Comparison of ENCODE assay signal across 2 cellular contexts in the genomic region with DNA sequence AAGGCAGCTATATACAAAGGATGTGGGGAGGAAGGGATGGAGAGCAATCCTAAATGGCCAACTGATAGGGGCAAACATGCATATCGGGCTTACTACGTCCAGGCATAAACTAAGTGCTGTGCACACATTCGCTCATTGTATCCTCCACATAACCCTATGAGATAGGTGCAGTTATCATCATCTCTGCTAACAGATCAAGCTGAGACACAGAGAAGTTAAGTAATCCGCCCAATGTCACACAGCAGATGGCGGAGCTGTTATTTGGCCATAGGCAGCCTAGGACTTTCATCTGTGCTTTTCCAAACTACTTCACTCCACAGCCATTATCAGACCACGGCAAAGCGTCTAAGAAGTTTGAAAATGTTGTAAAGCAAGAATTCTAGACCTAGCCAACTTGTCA.
A peak's percentile ranks its signal among the peaks of the same experiment; 100 is the strongest.
TF ChIP-seq lines count a peak whose summit lies in the region.

No MANE protein-coding gene starts in this region.

TF ChIP-seq in HepG2, 621 proteins besides CTCF, POLR2A, EP300 and RAD21:
- TF ChIP-seq, protein P1, sequence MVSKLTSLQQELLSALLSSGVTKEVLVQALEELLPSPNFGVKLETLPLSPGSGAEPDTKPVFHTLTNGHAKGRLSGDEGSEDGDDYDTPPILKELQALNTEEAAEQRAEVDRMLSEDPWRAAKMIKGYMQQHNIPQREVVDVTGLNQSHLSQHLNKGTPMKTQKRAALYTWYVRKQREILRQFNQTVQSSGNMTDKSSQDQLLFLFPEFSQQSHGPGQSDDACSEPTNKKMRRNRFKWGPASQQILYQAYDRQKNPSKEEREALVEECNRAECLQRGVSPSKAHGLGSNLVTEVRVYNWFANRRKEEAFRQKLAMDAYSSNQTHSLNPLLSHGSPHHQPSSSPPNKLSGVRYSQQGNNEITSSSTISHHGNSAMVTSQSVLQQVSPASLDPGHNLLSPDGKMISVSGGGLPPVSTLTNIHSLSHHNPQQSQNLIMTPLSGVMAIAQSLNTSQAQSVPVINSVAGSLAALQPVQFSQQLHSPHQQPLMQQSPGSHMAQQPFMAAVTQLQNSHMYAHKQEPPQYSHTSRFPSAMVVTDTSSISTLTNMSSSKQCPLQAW (CRISPR knock-in tag; IDR thresholded peaks at IDR 0.05), result no peak
- TF ChIP-seq ZNF768 (CRISPR knock-in tag; IDR thresholded peaks at IDR 0.05), result peak; percentile 53; the same call in 1 of the 2 replicates

TF ChIP-seq in H1, 55 proteins besides CTCF, POLR2A, EP300 and RAD21:
- TF ChIP-seq KDM1A (IDR thresholded peaks at IDR 0.05; ENCODE audit: borderline replicate concordance, low read length), result 0 out of 2 replicates have a peak, but pooled peaks have one; percentile 16
- TF ChIP-seq TBP (IDR thresholded peaks at IDR 0.05; ENCODE audit: low read depth, low read length), result no peak
